ENCODE assay signal across 11 cellular contexts in genomic region chr19:41701401-41702075, GRCh38. TPM values are rescaled to one million over a fixed set of nuclear protein-coding genes. Genes with fewer than 3 reads are reported as not detected.
DNase-seq lines count a peak whose midpoint lies in the region; ATAC-seq and TF ChIP-seq lines count a peak whose summit lies in the region.
"Had no signal": no experiment of that assay in that cellular context is flagged by ENCODE, and none has a peak within 500 bp of the region (broad histone marks: within the 10 kb centered on the region; RNA-seq: fewer than 3 reads in every experiment).

No MANE protein-coding gene starts in this region.

- no peak for ATAC-seq in HG02981 (IDR thresholded peaks at IDR 0.05; ENCODE audit: unreplicated experiment)
- ATAC-seq: effector memory CD8-positive, alpha-beta T cell; left ventricle myocardium superior had no signal

- TF ChIP-seq CTCF in BE2C (IDR thresholded peaks at IDR 0.05; ENCODE audit: low read depth, low read length) (peak; percentile 39), epithelial cell of esophagus (IDR thresholded peaks at IDR 0.05; ENCODE audit: insufficient read depth, low read depth, low read length, missing control alignments) (peak; percentile 25)

- no peaks in the 10 kb centered on the region for H3K36me3 ChIP-seq in BE2C

- H3K9me3 ChIP-seq in BE2C = no peaks in the 10 kb centered on the region

- peaks cover 37% of the 10 kb centered on the region for H3K27me3 ChIP-seq in BE2C

- H3K4me3 ChIP-seq in BE2C (ENCODE audit: low read depth, low read length) (no peak overlapping the region), epithelial cell of esophagus (ENCODE audit: low read length) (no peak overlapping the region)

- H3K4me1 ChIP-seq in BE2C = no peaks in the 10 kb centered on the region

- DNase-seq in BE2C = no peak
- DNase-seq in ELR (ENCODE audit: low read depth) = peak; percentile 11
- DNase-seq in NCI-H2196 treated with DMSO at 0.1 percent for 48 hours (lab: John Stamatoyannopoulos, UW; ENCODE audit: unreplicated experiment) = peak; percentile 7
- DNase-seq in epithelial cell of esophagus (ENCODE audit: low read depth) = no peak
- no peak for DNase-seq in cerebellum (ENCODE audit: low spot score)
- DNase-seq in stimulated activated CD4-positive, alpha-beta T cell treated with anti-CD3 and anti-CD28 coated beads, Interleukin-4, amount 100 ng/mL, for 24 hours = no peak
- DNase-seq in cortex of kidney (lab: John Stamatoyannopoulos, UW) = no peak
- DNase-seq: effector memory CD8-positive, alpha-beta T cell; left ventricle myocardium superior; NCI-H2171 treated with DMSO at 0.1 percent for 48 hours had no signal

RNA-seq across cellular contexts. Expression of gene CEACAM5, which starts 6.9 kb away (rescaled TPM):
- polyA plus RNA-seq in BE2C (2012; ENCODE audit: insufficient read depth, insufficient read length, low read depth) = not detected
- 0.45 TPM for total RNA-seq in cerebellum
- total RNA-seq: left ventricle myocardium superior had no signal

RNA-seq across cellular contexts. Expression of gene CEACAM7, which starts 13.5 kb away (rescaled TPM):
- polyA plus RNA-seq in BE2C (2012; ENCODE audit: insufficient read depth, insufficient read length, low read depth) = not detected
- 0.36 TPM for total RNA-seq in cerebellum
- total RNA-seq: left ventricle myocardium superior had no signal

RNA-seq across cellular contexts. Expression of gene CEACAM6, which starts 53.8 kb away (rescaled TPM):
- not detected for polyA plus RNA-seq in BE2C (2012; ENCODE audit: insufficient read depth, insufficient read length, low read depth)
- total RNA-seq in cerebellum = 0.27 TPM
- total RNA-seq: left ventricle myocardium superior had no signal

Comparison
In these comparisons a context has a peak if more than half of its experiments do, and no peak if none do; other contexts are left out.
1. DNase-seq: peak in ELR (single experiment) and NCI-H2196 treated with DMSO at 0.1 percent for 48 hours (single experiment); none in BE2C (single experiment), epithelial cell of esophagus (single experiment), cerebellum (single experiment), stimulated activated CD4-positive, alpha-beta T cell treated with anti-CD3 and anti-CD28 coated beads, Interleukin-4, amount 100 ng/mL, for 24 hours (single experiment) and cortex of kidney (single experiment).